33 cellular contexts compared by ENCODE assay signal in the genomic region with DNA sequence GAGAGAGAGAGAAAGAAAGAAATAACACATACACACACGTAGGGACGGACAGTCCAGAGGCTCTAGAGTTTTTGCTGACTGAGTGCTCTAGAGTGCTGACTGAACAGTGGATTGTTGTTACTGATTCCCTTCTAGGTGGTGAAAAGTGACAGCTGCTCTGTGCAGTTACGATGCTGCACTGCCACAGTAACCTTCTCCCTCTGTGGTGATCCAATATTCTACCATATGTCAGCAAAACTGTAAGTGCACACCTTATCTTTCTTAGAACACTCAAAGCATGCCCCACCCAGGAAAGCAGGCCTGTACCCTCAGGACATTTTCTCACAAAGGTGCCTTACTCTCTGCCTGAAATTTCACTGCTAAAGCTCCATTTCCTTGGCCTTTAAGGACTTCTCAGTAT.
"Had no signal": no experiment of that assay in that cellular context is flagged by ENCODE, and none has a peak within 500 bp of the region (broad histone marks: within the 10 kb centered on the region; RNA-seq: fewer than 3 reads in every experiment).

No MANE protein-coding gene starts in this region.

- H3K4me3 ChIP-seq: ascending aorta, cardiac muscle cell, Peyer's patch had no signal

- H3K27ac ChIP-seq: ascending aorta, cardiac muscle cell, KMS-11, Peyer's patch, RWPE1, VCaP had no signal

- DNase-seq: activated B cell treated with CpG ODN at 0.5 μM for 24 hours; activated CD4-positive, alpha-beta T cell treated with anti-CD3 and anti-CD28 coated beads for 48 hours; activated CD4-positive, alpha-beta T cell treated with anti-CD3 and anti-CD28 coated beads, Interleukin-2, amount 50 U/mL, for 4 hours; activated CD4-positive, CD25-positive, alpha-beta regulatory T cell treated with anti-CD3 and anti-CD28 coated beads, Interleukin-2, amount 50 U/mL, for 72 hours; activated CD8-positive, alpha-beta T cell treated with anti-CD3 and anti-CD28 coated beads for 36 hours; activated effector memory CD4-positive, alpha-beta T cell treated with anti-CD3 and anti-CD28 coated beads, Interleukin-2, amount 50 U/mL, for 16 hours; activated naive CD4-positive, alpha-beta T cell; activated naive CD4-positive, alpha-beta T cell treated with anti-CD3 and anti-CD28 coated beads, Interleukin-2, amount 50 U/mL, for 16 hours; activated naive CD8-positive, alpha-beta T cell treated with anti-CD3 and anti-CD28 coated beads for 36 hours; activated T-cell treated with anti-CD3 and anti-CD28 coated beads, Interleukin-2, amount 50 U/mL, for 1 hour; activated T-cell treated with anti-CD3 and anti-CD28 coated beads, Interleukin-2, amount 50 U/mL, for 72 hours; amygdala; MM.1S; MV-4-11; NCI-H1092; NCI-H1436 treated with DMSO at 0.1 percent for 48 hours; NCI-H187 treated with DMSO at 0.1 percent for 48 hours; NCI-H2081; NCI-H345; NCI-H526 treated with DMSO at 0.1 percent for 48 hours; NCI-H774; Peyer's patch; SIG-M5; T-cell; T-helper 17 cell had no signal

- H3K4me1 ChIP-seq: ascending aorta, Peyer's patch had no signal

- H3K9me3 ChIP-seq: ascending aorta had no signal

- ATAC-seq: activated CD8-positive, alpha-beta T cell treated with anti-CD3 and anti-CD28 coated beads for 36 hours; activated T-cell treated with anti-CD3 and anti-CD28 coated beads, Interleukin-2, amount 50 U/mL, for 72 hours; activated T-helper 17 cell treated with anti-CD3 and anti-CD28 coated beads, Interleukin-2, amount 50 U/mL, for 72 hours; Right ventricle myocardium inferior; SK-N-SH treated with all-trans-retinoic acid at 6 μM for 48 hours; T-cell; T-helper 17 cell had no signal

- H3K4me2 ChIP-seq: KMS-11 had no signal
